In genomic region chr16:88936008-88936912, GRCh38 we compare ENCODE assay signal across 9 cellular contexts.
A peak's percentile ranks its signal among the peaks of the same experiment; 100 is the strongest.
DNase-seq lines count a peak whose midpoint lies in the region; ATAC-seq and TF ChIP-seq lines count a peak whose summit lies in the region.
"Had no signal": no experiment of that assay in that cellular context is flagged by ENCODE, and none has a peak within 500 bp of the region (broad histone marks: within the 10 kb centered on the region; RNA-seq: fewer than 3 reads in every experiment).

No MANE protein-coding gene starts in this region.

- H3K27ac ChIP-seq in coronary artery (peak overlapping the region in 1 of 2 donors; percentile 76), neutrophil (peak overlapping the region; percentile 97)
- H3K27ac ChIP-seq: epithelial cell of prostate had no signal

- no peaks in the 10 kb centered on the region for H3K36me3 ChIP-seq in neutrophil

- peak; percentile 52 for DNase-seq in DMS53 treated with DMSO at 0.1 percent for 48 hours (lab: John Stamatoyannopoulos, UW; ENCODE audit: unreplicated experiment)
- peak; percentile 54 for DNase-seq in LoVo (ENCODE audit: low spot score)
- no peak for DNase-seq in coronary artery (ENCODE audit: low spot score)
- DNase-seq in DMS79 treated with DMSO at 0.1 percent for 48 hours (lab: John Stamatoyannopoulos, UW), result no peak
- DNase-seq in T-helper 1 cell, result no peak

- TF ChIP-seq CTCF in coronary artery (IDR thresholded peaks at IDR 0.05) (no peak), neutrophil (IDR thresholded peaks at IDR 0.05) (no peak)

- no peaks in the 10 kb centered on the region for H3K27me3 ChIP-seq in neutrophil

- no peaks in the 10 kb centered on the region for H3K9me3 ChIP-seq in neutrophil

- H3K4me3 ChIP-seq in coronary artery (peak overlapping the region; percentile 32), neutrophil (ENCODE audit: low read depth in 1 of 2, low read length in 1 of 2) (peak overlapping the region; percentile 63 to 86)

- peaks cover 53% of the 10 kb centered on the region in 2 experiments for H3K4me1 ChIP-seq in neutrophil (ENCODE audit: control insufficient read depth in 1 of 2, insufficient read depth in 1 of 2, low read depth in 1 of 2, low read length in 1 of 2)

- ATAC-seq in HG02973 (IDR thresholded peaks at IDR 0.05; ENCODE audit: unreplicated experiment) (no peak), GM19452 (IDR thresholded peaks at IDR 0.05; ENCODE audit: unreplicated experiment) (no peak)

Comparison
In these comparisons a context has a peak if more than half of its experiments do, and no peak if none do; other contexts are left out.
1. DNase-seq: peak in DMS53 treated with DMSO at 0.1 percent for 48 hours (single experiment) and LoVo (single experiment); none in coronary artery (single experiment), DMS79 treated with DMSO at 0.1 percent for 48 hours (single experiment) and T-helper 1 cell (0 of 5).